ENCODE assay signal across 1 cellular context in the genomic region with DNA sequence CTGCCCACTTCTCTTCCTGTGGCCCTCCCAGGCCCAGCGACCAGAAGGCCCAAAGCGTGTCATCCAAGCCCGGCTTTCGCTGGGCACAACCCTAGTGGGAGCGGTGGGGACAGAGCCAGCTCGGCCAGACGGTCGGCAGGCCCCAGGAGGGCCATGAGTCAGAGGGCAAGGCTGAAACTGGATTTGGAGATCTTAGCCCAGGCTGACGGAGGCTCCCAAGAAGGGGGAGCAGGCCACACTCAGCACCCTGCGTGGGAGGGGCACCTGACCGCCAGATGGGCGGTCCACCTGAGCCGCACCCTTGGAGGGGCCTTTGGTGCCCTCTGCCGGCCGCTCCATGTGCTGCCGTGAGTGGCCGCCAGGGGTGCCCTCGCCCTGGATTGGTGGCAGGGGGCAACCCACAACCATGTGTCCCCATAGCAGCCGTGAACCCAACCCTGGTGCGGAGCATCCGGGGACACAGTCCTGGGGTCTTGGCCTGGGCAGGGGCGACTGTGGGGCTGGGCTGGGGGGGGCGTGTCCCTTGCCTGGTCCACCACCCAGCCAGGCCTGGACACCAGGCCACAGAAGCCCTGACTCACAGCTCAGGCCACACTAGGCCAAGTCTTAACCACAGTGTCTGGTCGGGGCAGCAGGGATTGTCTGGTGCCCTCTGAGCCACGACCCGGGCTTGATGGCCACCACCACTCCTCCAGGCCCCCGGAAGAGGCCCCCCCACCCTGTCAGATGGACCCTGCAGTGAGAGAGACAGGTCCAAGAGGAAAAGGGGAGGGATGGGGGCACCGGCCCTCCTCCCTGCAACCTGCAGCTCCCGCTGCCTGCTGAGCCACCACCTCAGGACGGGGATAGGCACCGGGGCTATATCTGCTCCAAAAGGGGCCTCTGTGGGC.
TF ChIP-seq lines count a peak whose summit lies in the region.

No MANE protein-coding gene starts in this region.

TF ChIP-seq in HEK293, 187 proteins besides CTCF, POLR2A, EP300 and RAD21 (continued from another document):
- TF ChIP-seq, protein P1, sequence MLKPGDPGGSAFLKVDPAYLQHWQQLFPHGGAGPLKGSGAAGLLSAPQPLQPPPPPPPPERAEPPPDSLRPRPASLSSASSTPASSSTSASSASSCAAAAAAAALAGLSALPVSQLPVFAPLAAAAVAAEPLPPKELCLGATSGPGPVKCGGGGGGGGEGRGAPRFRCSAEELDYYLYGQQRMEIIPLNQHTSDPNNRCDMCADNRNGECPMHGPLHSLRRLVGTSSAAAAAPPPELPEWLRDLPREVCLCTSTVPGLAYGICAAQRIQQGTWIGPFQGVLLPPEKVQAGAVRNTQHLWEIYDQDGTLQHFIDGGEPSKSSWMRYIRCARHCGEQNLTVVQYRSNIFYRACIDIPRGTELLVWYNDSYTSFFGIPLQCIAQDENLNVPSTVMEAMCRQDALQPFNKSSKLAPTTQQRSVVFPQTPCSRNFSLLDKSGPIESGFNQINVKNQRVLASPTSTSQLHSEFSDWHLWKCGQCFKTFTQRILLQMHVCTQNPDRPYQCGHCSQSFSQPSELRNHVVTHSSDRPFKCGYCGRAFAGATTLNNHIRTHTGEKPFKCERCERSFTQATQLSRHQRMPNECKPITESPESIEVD (tag by site-specific recombination; IDR thresholded peaks at IDR 0.05), result no peak
- TF ChIP-seq ZNF423 (tag by site-specific recombination; IDR thresholded peaks at IDR 0.05), result peak; percentile 43; the same call in 1 of the 2 replicates
- peak; percentile 82 for TF ChIP-seq GLIS2 (tag by site-specific recombination; IDR thresholded peaks at IDR 0.05)
- peak; percentile 86 for TF ChIP-seq ZFHX2 (tag by site-specific recombination; conservative IDR thresholded peaks at IDR 0.05)
- no peak for TF ChIP-seq REPIN1 (tag by site-specific recombination; IDR thresholded peaks at IDR 0.05; ENCODE audit: low read depth)
- TF ChIP-seq SP2 (tag by site-specific recombination; IDR thresholded peaks at IDR 0.05), result peak; percentile 38
- TF ChIP-seq KLF7 (tag by site-specific recombination; IDR thresholded peaks at IDR 0.05; ENCODE audit: borderline replicate concordance), result 0 out of 2 replicates have a peak, but pooled peaks have one; percentile 53
- TF ChIP-seq KLF9 (tag by site-specific recombination; IDR thresholded peaks at IDR 0.05; ENCODE audit: low read depth), result peak; percentile 83
- TF ChIP-seq, protein P2, sequence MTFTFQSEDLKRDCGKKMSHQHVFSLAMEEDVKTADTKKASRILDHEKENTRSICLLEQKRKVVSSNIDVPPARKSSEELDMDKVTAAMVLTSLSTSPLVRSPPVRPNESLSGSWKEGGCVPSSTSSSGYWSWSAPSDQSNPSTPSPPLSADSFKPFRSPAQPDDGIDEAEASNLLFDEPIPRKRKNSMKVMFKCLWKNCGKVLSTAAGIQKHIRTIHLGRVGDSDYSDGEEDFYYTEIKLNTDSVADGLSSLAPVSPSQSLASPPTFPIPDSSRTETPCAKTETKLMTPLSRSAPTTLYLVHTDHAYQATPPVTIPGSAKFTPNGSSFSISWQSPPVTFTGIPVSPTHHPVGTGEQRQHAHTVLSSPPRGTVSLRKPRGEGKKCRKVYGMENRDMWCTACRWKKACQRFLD (tag by site-specific recombination; IDR thresholded peaks at IDR 0.05), result no peak
- peak; percentile 54 for TF ChIP-seq ZEB2 (tag by site-specific recombination; IDR thresholded peaks at IDR 0.05)
- TF ChIP-seq, protein P3, sequence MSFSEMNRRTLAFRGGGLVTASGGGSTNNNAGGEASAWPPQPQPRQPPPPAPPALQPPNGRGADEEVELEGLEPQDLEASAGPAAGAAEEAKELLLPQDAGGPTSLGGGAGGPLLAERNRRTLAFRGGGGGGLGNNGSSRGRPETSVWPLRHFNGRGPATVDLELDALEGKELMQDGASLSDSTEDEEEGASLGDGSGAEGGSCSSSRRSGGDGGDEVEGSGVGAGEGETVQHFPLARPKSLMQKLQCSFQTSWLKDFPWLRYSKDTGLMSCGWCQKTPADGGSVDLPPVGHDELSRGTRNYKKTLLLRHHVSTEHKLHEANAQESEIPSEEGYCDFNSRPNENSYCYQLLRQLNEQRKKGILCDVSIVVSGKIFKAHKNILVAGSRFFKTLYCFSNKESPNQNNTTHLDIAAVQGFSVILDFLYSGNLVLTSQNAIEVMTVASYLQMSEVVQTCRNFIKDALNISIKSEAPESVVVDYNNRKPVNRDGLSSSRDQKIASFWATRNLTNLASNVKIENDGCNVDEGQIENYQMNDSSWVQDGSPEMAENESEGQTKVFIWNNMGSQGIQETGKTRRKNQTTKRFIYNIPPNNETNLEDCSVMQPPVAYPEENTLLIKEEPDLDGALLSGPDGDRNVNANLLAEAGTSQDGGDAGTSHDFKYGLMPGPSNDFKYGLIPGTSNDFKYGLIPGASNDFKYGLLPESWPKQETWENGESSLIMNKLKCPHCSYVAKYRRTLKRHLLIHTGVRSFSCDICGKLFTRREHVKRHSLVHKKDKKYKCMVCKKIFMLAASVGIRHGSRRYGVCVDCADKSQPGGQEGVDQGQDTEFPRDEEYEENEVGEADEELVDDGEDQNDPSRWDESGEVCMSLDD (tag by site-specific recombination; IDR thresholded peaks at IDR 0.05), result peak; percentile 59
- peak; percentile 32; the same call in 1 of the 2 replicates for TF ChIP-seq ZNF629 (tag by site-specific recombination; IDR thresholded peaks at IDR 0.05)
- peak; percentile 72 for TF ChIP-seq ZBTB8A (tag by site-specific recombination; IDR thresholded peaks at IDR 0.05)
- peak; percentile 73 for TF ChIP-seq KLF16 (tag by site-specific recombination; IDR thresholded peaks at IDR 0.05)
- peak; percentile 54; the same call in 1 of the 2 replicates for TF ChIP-seq EGR2 (tag by site-specific recombination; IDR thresholded peaks at IDR 0.05; ENCODE audit: low read depth)
- TF ChIP-seq ZBTB17 (tag by site-specific recombination; IDR thresholded peaks at IDR 0.05), result peak; percentile 28; the same call in 1 of the 2 replicates
- peak; percentile 37; the same call in 1 of the 2 replicates for TF ChIP-seq SP7 (tag by site-specific recombination; IDR thresholded peaks at IDR 0.05)
- no peak for TF ChIP-seq BCL11A (tag by site-specific recombination; IDR thresholded peaks at IDR 0.05; ENCODE audit: low read depth)
- TF ChIP-seq, protein P4, sequence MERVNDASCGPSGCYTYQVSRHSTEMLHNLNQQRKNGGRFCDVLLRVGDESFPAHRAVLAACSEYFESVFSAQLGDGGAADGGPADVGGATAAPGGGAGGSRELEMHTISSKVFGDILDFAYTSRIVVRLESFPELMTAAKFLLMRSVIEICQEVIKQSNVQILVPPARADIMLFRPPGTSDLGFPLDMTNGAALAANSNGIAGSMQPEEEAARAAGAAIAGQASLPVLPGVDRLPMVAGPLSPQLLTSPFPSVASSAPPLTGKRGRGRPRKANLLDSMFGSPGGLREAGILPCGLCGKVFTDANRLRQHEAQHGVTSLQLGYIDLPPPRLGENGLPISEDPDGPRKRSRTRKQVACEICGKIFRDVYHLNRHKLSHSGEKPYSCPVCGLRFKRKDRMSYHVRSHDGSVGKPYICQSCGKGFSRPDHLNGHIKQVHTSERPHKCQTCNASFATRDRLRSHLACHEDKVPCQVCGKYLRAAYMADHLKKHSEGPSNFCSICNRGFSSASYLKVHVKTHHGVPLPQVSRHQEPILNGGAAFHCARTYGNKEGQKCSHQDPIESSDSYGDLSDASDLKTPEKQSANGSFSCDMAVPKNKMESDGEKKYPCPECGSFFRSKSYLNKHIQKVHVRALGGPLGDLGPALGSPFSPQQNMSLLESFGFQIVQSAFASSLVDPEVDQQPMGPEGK (tag by site-specific recombination; IDR thresholded peaks at IDR 0.05), result peak; percentile 86
- no peak for TF ChIP-seq ZNF354C (tag by site-specific recombination; IDR thresholded peaks at IDR 0.05; ENCODE audit: borderline replicate concordance, low read depth)
- no peak for TF ChIP-seq ZNF174 (tag by site-specific recombination; IDR thresholded peaks at IDR 0.05)
- no peak for TF ChIP-seq ZBTB48 (tag by site-specific recombination; IDR thresholded peaks at IDR 0.05)
- peak; percentile 58; the same call in 1 of the 2 replicates for TF ChIP-seq KLF8 (tag by site-specific recombination; IDR thresholded peaks at IDR 0.05)
- TF ChIP-seq ZNF624 (tag by site-specific recombination; IDR thresholded peaks at IDR 0.05), result no peak
- TF ChIP-seq ZFP69B (tag by site-specific recombination; IDR thresholded peaks at IDR 0.05), result 0 out of 2 replicates have a peak, but pooled peaks have one; percentile 23
- no peak for TF ChIP-seq ZNF776 (tag by site-specific recombination; IDR thresholded peaks at IDR 0.05; ENCODE audit: borderline replicate concordance)
- TF ChIP-seq, protein P5, sequence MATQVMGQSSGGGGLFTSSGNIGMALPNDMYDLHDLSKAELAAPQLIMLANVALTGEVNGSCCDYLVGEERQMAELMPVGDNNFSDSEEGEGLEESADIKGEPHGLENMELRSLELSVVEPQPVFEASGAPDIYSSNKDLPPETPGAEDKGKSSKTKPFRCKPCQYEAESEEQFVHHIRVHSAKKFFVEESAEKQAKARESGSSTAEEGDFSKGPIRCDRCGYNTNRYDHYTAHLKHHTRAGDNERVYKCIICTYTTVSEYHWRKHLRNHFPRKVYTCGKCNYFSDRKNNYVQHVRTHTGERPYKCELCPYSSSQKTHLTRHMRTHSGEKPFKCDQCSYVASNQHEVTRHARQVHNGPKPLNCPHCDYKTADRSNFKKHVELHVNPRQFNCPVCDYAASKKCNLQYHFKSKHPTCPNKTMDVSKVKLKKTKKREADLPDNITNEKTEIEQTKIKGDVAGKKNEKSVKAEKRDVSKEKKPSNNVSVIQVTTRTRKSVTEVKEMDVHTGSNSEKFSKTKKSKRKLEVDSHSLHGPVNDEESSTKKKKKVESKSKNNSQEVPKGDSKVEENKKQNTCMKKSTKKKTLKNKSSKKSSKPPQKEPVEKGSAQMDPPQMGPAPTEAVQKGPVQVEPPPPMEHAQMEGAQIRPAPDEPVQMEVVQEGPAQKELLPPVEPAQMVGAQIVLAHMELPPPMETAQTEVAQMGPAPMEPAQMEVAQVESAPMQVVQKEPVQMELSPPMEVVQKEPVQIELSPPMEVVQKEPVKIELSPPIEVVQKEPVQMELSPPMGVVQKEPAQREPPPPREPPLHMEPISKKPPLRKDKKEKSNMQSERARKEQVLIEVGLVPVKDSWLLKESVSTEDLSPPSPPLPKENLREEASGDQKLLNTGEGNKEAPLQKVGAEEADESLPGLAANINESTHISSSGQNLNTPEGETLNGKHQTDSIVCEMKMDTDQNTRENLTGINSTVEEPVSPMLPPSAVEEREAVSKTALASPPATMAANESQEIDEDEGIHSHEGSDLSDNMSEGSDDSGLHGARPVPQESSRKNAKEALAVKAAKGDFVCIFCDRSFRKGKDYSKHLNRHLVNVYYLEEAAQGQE (tag by site-specific recombination; IDR thresholded peaks at IDR 0.05), result no peak
- 0 out of 2 replicates have a peak, but pooled peaks have one; percentile 48 for TF ChIP-seq ZNF561 (tag by site-specific recombination; IDR thresholded peaks at IDR 0.05; ENCODE audit: borderline replicate concordance)
- TF ChIP-seq ZBTB7A (tag by site-specific recombination; IDR thresholded peaks at IDR 0.05; ENCODE audit: low read depth), result peak; percentile 59; the same call in 1 of the 2 replicates
